10 cellular contexts compared by ENCODE assay signal in the genomic region with DNA sequence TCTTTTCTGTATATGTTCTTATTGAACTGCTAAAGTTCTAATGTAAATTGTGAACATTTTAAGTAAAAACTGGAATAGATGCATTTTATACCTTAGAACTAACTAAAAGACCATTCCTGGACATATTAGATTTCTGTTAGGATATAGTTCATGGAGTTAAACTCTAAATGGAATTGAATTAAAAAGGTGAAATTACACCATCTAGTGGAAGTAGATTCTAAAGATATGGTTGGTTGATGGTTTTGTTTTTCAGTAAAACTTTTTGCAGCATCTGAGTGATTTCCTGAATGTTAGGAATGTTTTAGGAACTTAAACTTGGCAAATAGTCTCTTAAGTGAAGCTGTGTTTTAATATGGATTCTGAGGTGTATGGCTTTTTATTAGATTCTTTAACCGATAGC.
A peak's percentile ranks its signal among the peaks of the same experiment; 100 is the strongest.
DNase-seq lines count a peak whose midpoint lies in the region; ATAC-seq and TF ChIP-seq lines count a peak whose summit lies in the region.
"Had no signal": no experiment of that assay in that cellular context is flagged by ENCODE, and none has a peak within 500 bp of the region (broad histone marks: within the 10 kb centered on the region; RNA-seq: fewer than 3 reads in every experiment).

No MANE protein-coding gene starts in this region.

- H3K27ac ChIP-seq in cardiac muscle cell (no peak overlapping the region), right cardiac atrium (ENCODE audit: low read length) (no peak overlapping the region), SU-DHL-6 (ENCODE audit: low read depth, low read length) (no peak overlapping the region), foreskin keratinocyte (no peak overlapping the region), upper lobe of right lung (no peak overlapping the region)

- no peaks in the 10 kb centered on the region for H3K9me3 ChIP-seq in cardiac muscle cell (ENCODE audit: low read depth)
- H3K9me3 ChIP-seq in right cardiac atrium (ENCODE audit: control insufficient read depth, low read length): no peaks in the 10 kb centered on the region
- no peaks in the 10 kb centered on the region for H3K9me3 ChIP-seq in SU-DHL-6 (ENCODE audit: insufficient read depth, low read length)
- no peaks in the 10 kb centered on the region for H3K9me3 ChIP-seq in upper lobe of right lung

- peak in 1 of 2 donors; percentile 36 for DNase-seq in cardiac muscle cell (ENCODE audit: low read depth in 1 of 2, low spot score in 1 of 2)
- DNase-seq in right cardiac atrium: no peak
- peak in 1 of 2 donors; percentile 35 for DNase-seq in foreskin keratinocyte
- DNase-seq in upper lobe of right lung: no peak
- no peak for DNase-seq in NCI-H345 (lab: John Stamatoyannopoulos, UW)
- no peak for DNase-seq in posterior cingulate gyrus
- DNase-seq: CD8-positive, alpha-beta memory T cell; nephron progenitor cell had no signal

- H4K20me1 ChIP-seq in SU-DHL-6 (ENCODE audit: low read depth, low read length): no peaks in the 10 kb centered on the region

- H3F3A ChIP-seq in SU-DHL-6 (ENCODE audit: insufficient read depth): peaks cover 5% of the 10 kb centered on the region; the same call in 1 of the 2 replicates

- TF ChIP-seq CTCF in cardiac muscle cell (IDR thresholded peaks at IDR 0.05; ENCODE audit: low read depth, low read length) (peak; percentile 28), SU-DHL-6 (IDR thresholded peaks at IDR 0.05; ENCODE audit: insufficient read depth, low read length, poor library complexity, severe bottlenecking) (peak; percentile 12), foreskin keratinocyte (conservative IDR thresholded peaks at IDR 0.05) (peak; percentile 55), upper lobe of right lung (IDR thresholded peaks at IDR 0.05) (peak; percentile 23)

- intact Hi-C loops in right cardiac atrium (cut with DNase I): no loop called here
- intact Hi-C loops in upper lobe of right lung (cut with DNase I): no loop called here
- intact Hi-C loops in posterior cingulate gyrus (cut with DNase I): no loop called here

- no peak overlapping the region for H3K4me2 ChIP-seq in SU-DHL-6 (ENCODE audit: low read depth, low read length, poor library complexity, severe bottlenecking)

- ATAC-seq in right cardiac atrium: no peak
- ATAC-seq in foreskin keratinocyte: no peak
- ATAC-seq in upper lobe of right lung: no peak
- ATAC-seq in HG02884 (IDR thresholded peaks at IDR 0.05; ENCODE audit: unreplicated experiment): no peak

- no peak overlapping the region for H3K9ac ChIP-seq in SU-DHL-6 (ENCODE audit: low read length)

- H3K79me2 ChIP-seq in SU-DHL-6 (ENCODE audit: insufficient read depth, low read length): no peaks in the 10 kb centered on the region

- H3K4me1 ChIP-seq in cardiac muscle cell (ENCODE audit: low read depth) (no peaks in the 10 kb centered on the region), right cardiac atrium (ENCODE audit: control insufficient read depth, insufficient read depth, low read length) (no peaks in the 10 kb centered on the region), foreskin keratinocyte (no peaks in the 10 kb centered on the region), upper lobe of right lung (no peaks in the 10 kb centered on the region)

- no peak overlapping the region for H2AFZ ChIP-seq in SU-DHL-6 (ENCODE audit: low read depth, low read length, severe bottlenecking)

- H3K4me3 ChIP-seq in cardiac muscle cell: no peak overlapping the region
- no peak overlapping the region for H3K4me3 ChIP-seq in right cardiac atrium (ENCODE audit: low read length)
- H3K4me3 ChIP-seq in SU-DHL-6 (ENCODE audit: insufficient read depth, low read length, poor library complexity, severe bottlenecking): no peak overlapping the region
- no peak overlapping the region for H3K4me3 ChIP-seq in upper lobe of right lung

- WGBS in right cardiac atrium: 99% methylated on average over 1 of the region's 1 CpG

- H3K27me3 ChIP-seq in cardiac muscle cell (no peaks in the 10 kb centered on the region), right cardiac atrium (ENCODE audit: control insufficient read depth, insufficient read depth) (no peaks in the 10 kb centered on the region), SU-DHL-6 (ENCODE audit: low read length) (no peaks in the 10 kb centered on the region), foreskin keratinocyte (no peaks in the 10 kb centered on the region), upper lobe of right lung (no peaks in the 10 kb centered on the region)

- H3K36me3 ChIP-seq in cardiac muscle cell (peaks cover 10% of the 10 kb centered on the region), SU-DHL-6 (ENCODE audit: low read length) (peaks cover 4% of the 10 kb centered on the region; the same call in 1 of the 2 replicates), upper lobe of right lung (peaks cover 22% of the 10 kb centered on the region)

- H3K9me2 ChIP-seq in SU-DHL-6 (replicated peaks; ENCODE audit: insufficient read depth, low read length): no peaks in the 10 kb centered on the region
